7 cellular contexts compared by ENCODE assay signal in the genomic region with DNA sequence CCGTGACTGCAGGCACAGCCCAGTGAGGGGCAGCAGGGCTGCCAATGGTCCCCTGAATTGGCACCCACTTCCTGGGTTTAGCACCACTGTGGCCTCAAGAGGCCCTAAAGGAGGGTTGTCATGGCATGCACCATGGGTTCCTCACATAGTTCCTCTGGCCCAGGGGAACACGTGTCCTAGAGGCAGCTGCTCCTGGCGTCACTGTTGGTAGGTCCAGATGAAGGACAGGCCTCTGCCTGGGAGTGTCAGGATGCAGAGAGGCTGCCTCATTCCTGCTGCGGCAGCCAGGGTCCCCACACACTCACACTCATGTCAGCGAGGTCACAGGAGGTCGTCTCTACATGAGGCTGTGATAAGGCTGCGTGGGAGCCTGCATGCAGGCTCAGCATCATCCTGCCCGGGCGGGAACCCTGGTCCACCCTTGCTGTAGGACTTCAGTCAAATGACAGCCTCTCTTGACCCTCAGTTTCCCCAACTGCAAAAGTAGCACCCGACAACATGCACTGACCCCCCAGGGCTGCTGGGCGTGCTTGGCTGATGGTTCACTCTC. TPM values are rescaled to one million over a fixed set of nuclear protein-coding genes. Genes with fewer than 3 reads are reported as not detected.
A peak's percentile ranks its signal among the peaks of the same experiment; 100 is the strongest.
DNase-seq lines count a peak whose midpoint lies in the region; ATAC-seq and TF ChIP-seq lines count a peak whose summit lies in the region.

No MANE protein-coding gene starts in this region.

- H3K27ac ChIP-seq in DND-41 (ENCODE audit: low read length) (peak overlapping the region; percentile 30; the same call in 1 of the 2 replicates), parathyroid adenoma (no peak overlapping the region)

- H3K36me3 ChIP-seq in DND-41 (ENCODE audit: insufficient read depth, low read length) = no peaks in the 10 kb centered on the region
- H3K36me3 ChIP-seq in NT2/D1 (ENCODE audit: insufficient read depth, insufficient read length, low read length) = no peaks in the 10 kb centered on the region
- H3K36me3 ChIP-seq in parathyroid adenoma (ENCODE audit: control insufficient read depth, insufficient read depth, low read length) = no peaks in the 10 kb centered on the region

- H3K79me2 ChIP-seq in DND-41 (ENCODE audit: insufficient read depth, low read length) = no peaks in the 10 kb centered on the region
- H3K79me2 ChIP-seq in parathyroid adenoma = no peaks in the 10 kb centered on the region

- no peaks in the 10 kb centered on the region for H4K20me1 ChIP-seq in DND-41 (ENCODE audit: insufficient read depth, low read length)

- DNase-seq in DND-41 = no peak
- no peak for DNase-seq in NT2/D1 (ENCODE audit: low read depth, low spot score)
- DNase-seq in epithelial cell of proximal tubule (ENCODE audit: low read depth) = no peak
- no peak for DNase-seq in DMS53 (lab: John Stamatoyannopoulos, UW)

- H3K27me3 ChIP-seq in DND-41 (ENCODE audit: insufficient read depth, low read length, poor library complexity) = no peaks in the 10 kb centered on the region
- H3K27me3 ChIP-seq in NT2/D1 (ENCODE audit: insufficient read depth, insufficient read length) = peaks cover 18% of the 10 kb centered on the region
- no peaks in the 10 kb centered on the region for H3K27me3 ChIP-seq in parathyroid adenoma (ENCODE audit: control insufficient read depth, insufficient read depth, low read length)

- TF ChIP-seq CTCF in DND-41 (IDR thresholded peaks at IDR 0.05; ENCODE audit: borderline replicate concordance, extremely low read depth, low read length, poor library complexity, severe bottlenecking) (no peak), epithelial cell of proximal tubule (conservative IDR thresholded peaks at IDR 0.05; ENCODE audit: low read depth, low read length) (no peak), parathyroid adenoma (IDR thresholded peaks at IDR 0.05) (no peak)

- H3K4me2 ChIP-seq in DND-41 (ENCODE audit: insufficient read depth, low read length) = peak overlapping the region; percentile 73
- no peak overlapping the region for H3K4me2 ChIP-seq in parathyroid adenoma (ENCODE audit: low read length)

- H2AFZ ChIP-seq in DND-41 (ENCODE audit: low read depth, low read length) (peak overlapping the region; percentile 76), parathyroid adenoma (peak overlapping the region; percentile 100)

- H3K4me1 ChIP-seq in DND-41 (ENCODE audit: insufficient read depth, low read length) (peaks cover 15% of the 10 kb centered on the region), NT2/D1 (ENCODE audit: insufficient read depth, insufficient read length) (peaks cover 22% of the 10 kb centered on the region), parathyroid adenoma (peaks cover 11% of the 10 kb centered on the region)

- no peaks in the 10 kb centered on the region for H3K9me3 ChIP-seq in DND-41 (ENCODE audit: insufficient read depth, low read length, severe bottlenecking)
- H3K9me3 ChIP-seq in NT2/D1 (ENCODE audit: insufficient read depth, low read length) = no peaks in the 10 kb centered on the region
- no peaks in the 10 kb centered on the region for H3K9me3 ChIP-seq in parathyroid adenoma (ENCODE audit: control insufficient read depth, low read length)

- no peak for ATAC-seq in DND-41 (ENCODE audit: insufficient read depth, low read depth)
- ATAC-seq in HG03196 (IDR thresholded peaks at IDR 0.05; ENCODE audit: unreplicated experiment) = no peak
- ATAC-seq in HG03442 (IDR thresholded peaks at IDR 0.05; ENCODE audit: unreplicated experiment) = no peak

- peak overlapping the region in 1 of 2 experiments; percentile 46; a peak in 2 of 4 replicates for H3K4me3 ChIP-seq in DND-41 (ENCODE audit: low read depth in 1 of 2, low read length in 2 of 2)
- H3K4me3 ChIP-seq in NT2/D1 (ENCODE audit: insufficient read length, low read depth) = no peak overlapping the region
- H3K4me3 ChIP-seq in epithelial cell of proximal tubule (ENCODE audit: low read depth, low read length) = peak overlapping the region; percentile 84
- no peak overlapping the region for H3K4me3 ChIP-seq in parathyroid adenoma (ENCODE audit: low read depth, low read length)

- H3K9ac ChIP-seq in DND-41 (ENCODE audit: low read depth, low read length) = peak overlapping the region; percentile 37
- H3K9ac ChIP-seq in NT2/D1 (ENCODE audit: insufficient read length, low read depth) = peak overlapping the region; percentile 44
- no peak overlapping the region for H3K9ac ChIP-seq in parathyroid adenoma

RNA-seq across cellular contexts. Expression of a gene that starts 26.1 kb away (rescaled TPM):
- 1.8 and 8.3 TPM in 2 replicates for total RNA-seq in epithelial cell of proximal tubule

RNA-seq across cellular contexts. Expression of a gene that starts 58.3 kb away (rescaled TPM):
- total RNA-seq in epithelial cell of proximal tubule = 25.1 and 29.2 TPM in 2 replicates
